In the genomic region with DNA sequence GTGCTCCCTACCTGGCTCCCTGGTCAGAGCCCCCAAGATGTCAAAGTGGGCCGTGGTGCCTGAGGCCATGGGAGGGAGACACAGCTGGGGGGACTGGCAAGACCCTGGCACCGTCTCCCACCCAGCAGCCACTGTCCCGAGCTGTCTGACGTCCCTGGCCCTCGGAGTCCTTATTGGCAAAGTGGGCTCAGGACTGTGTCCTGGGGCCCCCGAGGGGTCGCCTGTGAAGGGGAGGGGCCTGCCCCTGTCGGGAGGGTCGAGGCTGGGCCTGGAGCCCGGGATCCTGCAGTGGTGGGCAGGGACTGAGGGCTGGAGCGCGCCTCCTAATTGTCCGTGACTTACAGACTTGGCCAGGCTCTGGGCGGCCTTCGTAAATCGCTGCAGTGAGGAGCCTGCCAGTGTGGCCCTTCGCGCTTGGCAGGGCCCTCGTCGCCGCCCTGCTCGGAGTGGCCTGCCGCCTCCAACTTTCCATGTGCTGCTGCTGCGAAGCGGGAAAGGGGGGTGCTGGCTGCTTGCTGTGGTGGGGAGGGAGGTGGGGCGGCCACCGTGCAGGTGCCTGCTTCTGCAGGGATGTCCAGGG, we compare ENCODE assay signal across 14 cellular contexts. TPM values are rescaled to one million over a fixed set of nuclear protein-coding genes. Genes with fewer than 3 reads are reported as not detected.
DNase-seq lines count a peak whose midpoint lies in the region; ATAC-seq, FAIRE-seq and TF ChIP-seq lines count a peak whose summit lies in the region.
"Had no signal": no experiment of that assay in that cellular context is flagged by ENCODE, and none has a peak within 500 bp of the region (broad histone marks: within the 10 kb centered on the region; RNA-seq: fewer than 3 reads in every experiment).

No MANE protein-coding gene starts in this region.

- H3K9ac ChIP-seq in kidney (ENCODE audit: low read length in 2 of 2) (no peak overlapping the region), neuronal stem cell (ENCODE audit: low read depth, low read length, poor library complexity) (no peak overlapping the region)
- H3K9ac ChIP-seq: GM23248 had no signal

- peaks cover 0 to 31% (median 8%) of the 10 kb centered on the region in 4 donors for H3K4me1 Mint-ChIP-seq in CD4-positive, CD25-positive, alpha-beta regulatory T cell
- peaks cover 24% of the 10 kb centered on the region for H3K4me1 Mint-ChIP-seq in CD4-positive, alpha-beta T cell (ENCODE audit: low read depth)

- peaks cover 18% of the 10 kb centered on the region for H3K4me1 ChIP-seq in CD4-positive, CD25-positive, alpha-beta regulatory T cell (ENCODE audit: control insufficient read depth, insufficient read depth, low read length, poor library complexity, severe bottlenecking)
- H3K4me1 ChIP-seq in kidney (ENCODE audit: control insufficient read depth in 1 of 2, insufficient read depth in 1 of 2, low read depth in 1 of 2, low read length in 2 of 2) (peaks cover 12 to 13% of the 10 kb centered on the region in 2 donors), neuronal stem cell (ENCODE audit: control insufficient read depth in 2 of 2, insufficient read depth in 1 of 2, low read depth in 1 of 2, low read length in 2 of 2) (peaks cover 14 to 18% of the 10 kb centered on the region in 2 donors)

- no peak overlapping the region for H2BK120ac ChIP-seq in neuronal stem cell (ENCODE audit: low read depth, low read length)

- no peak overlapping the region for H4K8ac ChIP-seq in neuronal stem cell (ENCODE audit: low read depth, low read length)

- peak overlapping the region; percentile 83 for H2AK5ac ChIP-seq in neuronal stem cell (ENCODE audit: low read depth, low read length)

- no peaks in the 10 kb centered on the region for H3K27me3 Mint-ChIP-seq in CD4-positive, CD25-positive, alpha-beta regulatory T cell
- H3K27me3 Mint-ChIP-seq in CD4-positive, alpha-beta T cell: no peaks in the 10 kb centered on the region

- no peak overlapping the region for H3K4me3 ChIP-seq in CD4-positive, CD25-positive, alpha-beta regulatory T cell (ENCODE audit: low read depth, low read length)
- H3K4me3 ChIP-seq in kidney (ENCODE audit: low read length in 2 of 2) (no peak overlapping the region), neuronal stem cell (ENCODE audit: low read length in 2 of 2) (no peak overlapping the region)
- H3K4me3 ChIP-seq: A549, GM23248 had no signal

- no peak for TF ChIP-seq CTCF in CD4-positive, alpha-beta T cell (IDR thresholded peaks at IDR 0.05)
- no peak for TF ChIP-seq CTCF in kidney (IDR thresholded peaks at IDR 0.05; ENCODE audit: borderline replicate concordance, extremely low read depth, insufficient read depth)

- no peaks in the 10 kb centered on the region for H3K9me3 ChIP-seq in CD4-positive, CD25-positive, alpha-beta regulatory T cell (ENCODE audit: control insufficient read depth in 2 of 2, low read length in 2 of 2)
- no peaks in the 10 kb centered on the region for H3K9me3 ChIP-seq in CD4-positive, alpha-beta T cell (ENCODE audit: control insufficient read depth, low read length)
- no peaks in the 10 kb centered on the region for H3K9me3 ChIP-seq in kidney (ENCODE audit: control insufficient read depth in 1 of 2, low read length in 2 of 2)
- H3K9me3 ChIP-seq in neuronal stem cell (replicated peaks in 1 of 2; ENCODE audit: control insufficient read depth in 2 of 2, insufficient read depth in 1 of 2, low read depth in 1 of 2, low read length in 2 of 2): peaks cover 0 to 9% of the 10 kb centered on the region in 2 donors
- H3K9me3 ChIP-seq: A549, BE2C had no signal

- H4K91ac ChIP-seq in neuronal stem cell (ENCODE audit: low read depth, low read length, poor library complexity): no peak overlapping the region

- H3K23ac ChIP-seq in neuronal stem cell (ENCODE audit: low read depth, low read length, poor library complexity): no peak overlapping the region

- no peak overlapping the region for H3K4me2 ChIP-seq in neuronal stem cell (ENCODE audit: insufficient read depth, low read length, poor library complexity, severe bottlenecking)
- H3K4me2 ChIP-seq: A549 had no signal

- no peaks in the 10 kb centered on the region for H3K9me3 Mint-ChIP-seq in CD4-positive, CD25-positive, alpha-beta regulatory T cell
- H3K9me3 Mint-ChIP-seq in CD4-positive, alpha-beta T cell: no peaks in the 10 kb centered on the region

- H3K36me3 ChIP-seq in CD4-positive, CD25-positive, alpha-beta regulatory T cell (ENCODE audit: control insufficient read depth, insufficient read depth, low read length): no peaks in the 10 kb centered on the region
- H3K36me3 ChIP-seq in kidney (ENCODE audit: control insufficient read depth in 1 of 2, insufficient read depth in 2 of 2, low read length in 2 of 2): no peaks in the 10 kb centered on the region
- H3K36me3 ChIP-seq in neuronal stem cell (replicated peaks in 1 of 2; ENCODE audit: control insufficient read depth in 2 of 2, insufficient read depth in 2 of 2, low read length in 2 of 2): peaks cover 0 to 4% of the 10 kb centered on the region in 2 donors
- H3K36me3 ChIP-seq: BE2C had no signal

- no peak for FAIRE-seq in kidney (lab: Jason Lieb, UNC)
- FAIRE-seq: A549 had no signal

- H2BK5ac ChIP-seq in neuronal stem cell (ENCODE audit: low read length): no peak overlapping the region

- no peaks in the 10 kb centered on the region for H3K27me3 ChIP-seq in CD4-positive, CD25-positive, alpha-beta regulatory T cell (ENCODE audit: control insufficient read depth, insufficient read depth, low read length)
- no peaks in the 10 kb centered on the region for H3K27me3 ChIP-seq in CD4-positive, alpha-beta T cell (ENCODE audit: control insufficient read depth, insufficient read depth, low read length)
- peaks cover 0 to 22% (median 2%) of the 10 kb centered on the region in 3 experiments for H3K27me3 ChIP-seq in neuronal stem cell (ENCODE audit: control insufficient read depth in 3 of 3, insufficient read depth in 3 of 3, low read depth in 1 of 3, low read length in 3 of 3)
- H3K27me3 ChIP-seq: BE2C had no signal

- H3K79me1 ChIP-seq in neuronal stem cell (ENCODE audit: low read depth, low read length): peaks cover 9% of the 10 kb centered on the region

- H2AFZ ChIP-seq in neuronal stem cell (ENCODE audit: low read length): no peak overlapping the region
- H2AFZ ChIP-seq: GM23248 had no signal

- H3K4me3 Mint-ChIP-seq in CD4-positive, CD25-positive, alpha-beta regulatory T cell: no peak overlapping the region
- no peak overlapping the region for H3K4me3 Mint-ChIP-seq in CD4-positive, alpha-beta T cell

- WGBS in neuronal stem cell (ENCODE audit: extremely low coverage in 2 of 2, insufficient read length in 2 of 2, insufficient replicate concordance in 1 of 2), 2 donors: no CpG with 5 or more reads among the region's 27 CpGs

- intact Hi-C loops in CD4-positive, alpha-beta T cell (cut with DNase I, micrococcal nuclease): no loop called here
- intact Hi-C loops in kidney (cut with DNase I): no loop called here

- DNase-seq in CD4-positive, CD25-positive, alpha-beta regulatory T cell: no peak
- DNase-seq in CD4-positive, alpha-beta T cell: no peak
- DNase-seq in kidney: peak; percentile 66
- DNase-seq in neuronal stem cell (ENCODE audit: low spot score): no peak
- no peak for DNase-seq in NCI-H446 (lab: John Stamatoyannopoulos, UW)
- no peak for DNase-seq in DMS79 treated with DMSO at 0.1 percent for 48 hours (lab: John Stamatoyannopoulos, UW)
- DNase-seq: BE2C, GM23248, H7 had no signal

- ATAC-seq in CD4-positive, CD25-positive, alpha-beta regulatory T cell (ENCODE audit: low read depth in 2 of 2): no peak
- ATAC-seq in CD4-positive, alpha-beta T cell (ENCODE audit: poor library complexity): no peak
- ATAC-seq in esophagus mucosa: no peak
- ATAC-seq: A549 had no signal

- H3K18ac ChIP-seq in neuronal stem cell (ENCODE audit: low read length): peak overlapping the region; percentile 44

- CTCF ChIA-PET in CD4-positive, alpha-beta T cell (lab: Charles Lee): no interaction called here

- H3K14ac ChIP-seq in neuronal stem cell (ENCODE audit: low read length): no peak overlapping the region

- H3K27ac Mint-ChIP-seq in CD4-positive, CD25-positive, alpha-beta regulatory T cell: peak overlapping the region in 2 of 3 donors; percentile 71 to 93
- peak overlapping the region; percentile 90 for H3K27ac Mint-ChIP-seq in CD4-positive, alpha-beta T cell

- POLR2A ChIA-PET in CD4-positive, alpha-beta T cell (lab: Charles Lee): no interaction called here

- H3K27ac ChIP-seq in CD4-positive, CD25-positive, alpha-beta regulatory T cell (ENCODE audit: insufficient read depth, low read length, poor library complexity, severe bottlenecking): no peak overlapping the region
- no peak overlapping the region for H3K27ac ChIP-seq in CD4-positive, alpha-beta T cell (ENCODE audit: low read depth, low read length)
- H3K27ac ChIP-seq in kidney (ENCODE audit: low read depth in 2 of 2, low read length in 2 of 2): no peak overlapping the region
- H3K27ac ChIP-seq in neuronal stem cell (replicated peaks; ENCODE audit: low read length): no peak overlapping the region
- H3K27ac ChIP-seq: A549, C4-2B, GM23248 had no signal

- H3K4ac ChIP-seq in neuronal stem cell (ENCODE audit: low read length): no peak overlapping the region

- no peaks in the 10 kb centered on the region for H3K36me3 Mint-ChIP-seq in CD4-positive, CD25-positive, alpha-beta regulatory T cell
- no peaks in the 10 kb centered on the region for H3K36me3 Mint-ChIP-seq in CD4-positive, alpha-beta T cell (ENCODE audit: low read depth)

- peak overlapping the region; percentile 73 for H2BK12ac ChIP-seq in neuronal stem cell (ENCODE audit: low read length)

- peak overlapping the region; percentile 56 for H2BK15ac ChIP-seq in neuronal stem cell (ENCODE audit: low read length)

RNA-seq across cellular contexts. Expression of a gene that starts 13.7 kb away (rescaled TPM):
- not detected for total RNA-seq in CD4-positive, CD25-positive, alpha-beta regulatory T cell
- polyA plus RNA-seq in CD4-positive, CD25-positive, alpha-beta regulatory T cell: not detected
- not detected for total RNA-seq in CD4-positive, alpha-beta T cell
- not detected for total RNA-seq in kidney
- not detected for polyA plus RNA-seq in kidney (ENCODE audit: insufficient read depth, low read depth, low replicate concordance)
- not detected for polyA plus RNA-seq in neuronal stem cell (2013, experiment 1 of 2)
- not detected for polyA plus RNA-seq in neuronal stem cell (2013, experiment 2 of 2)
- not detected for total RNA-seq in esophagus mucosa
- total RNA-seq: Daoy, GM23248, H7 had no signal
- polyA plus RNA-seq: A549, AG04450, GM23248 had no signal

RNA-seq across cellular contexts. Expression of a gene that starts 23.5 kb away (rescaled TPM):
- total RNA-seq in CD4-positive, CD25-positive, alpha-beta regulatory T cell: not detected
- polyA plus RNA-seq in CD4-positive, CD25-positive, alpha-beta regulatory T cell: not detected
- 1 to 10 TPM; 1.2 to 1.3 TPM for total RNA-seq in CD4-positive, alpha-beta T cell
- total RNA-seq in kidney: 32.1 TPM
- polyA plus RNA-seq in kidney (ENCODE audit: insufficient read depth, low read depth, low replicate concordance): 20.0 TPM
- 0.17 TPM for polyA plus RNA-seq in neuronal stem cell (2013, experiment 1 of 2)
- 0.15 TPM for polyA plus RNA-seq in neuronal stem cell (2013, experiment 2 of 2)
- total RNA-seq in esophagus mucosa: 0.88 TPM
- total RNA-seq: Daoy had no signal
- polyA plus RNA-seq: A549, AG04450, GM23248 had no signal

RNA-seq across cellular contexts. Expression of a gene that starts 32.1 kb away (rescaled TPM):
- total RNA-seq in CD4-positive, CD25-positive, alpha-beta regulatory T cell: 1.8 TPM
- polyA plus RNA-seq in CD4-positive, CD25-positive, alpha-beta regulatory T cell: 1 to 10 TPM in 3 of 4 donors, under 1 TPM in 1; 0.63 to 2.2 (median 1.6) TPM
- 1 to 10 TPM; 1.8 to 3.2 TPM for total RNA-seq in CD4-positive, alpha-beta T cell
- total RNA-seq in kidney (5.8 TPM), esophagus mucosa (0.80 TPM)
- polyA plus RNA-seq in kidney (ENCODE audit: insufficient read depth, low read depth, low replicate concordance): 2.5 TPM
- 3.7 TPM for polyA plus RNA-seq in neuronal stem cell (2013, experiment 1 of 2)
- 3.8 TPM for polyA plus RNA-seq in neuronal stem cell (2013, experiment 2 of 2)

RNA-seq across cellular contexts. Expression of a gene that starts 51.2 kb away (rescaled TPM):
- 1.8 TPM for total RNA-seq in CD4-positive, CD25-positive, alpha-beta regulatory T cell
- polyA plus RNA-seq in CD4-positive, CD25-positive, alpha-beta regulatory T cell: 1 to 10 TPM; 1.2 to 3.0 (median 1.7) TPM
- 1 to 10 TPM; 3.7 to 3.8 TPM for total RNA-seq in CD4-positive, alpha-beta T cell
- 37.3 TPM for total RNA-seq in kidney
- polyA plus RNA-seq in kidney (ENCODE audit: insufficient read depth, low read depth, low replicate concordance): 37.8 TPM
- 18.8 TPM for polyA plus RNA-seq in neuronal stem cell (2013, experiment 1 of 2)
- polyA plus RNA-seq in neuronal stem cell (2013, experiment 2 of 2): 19.4 TPM
- 7.4 TPM for total RNA-seq in esophagus mucosa

Comparison
In these comparisons a context has a peak if more than half of its experiments do, and no peak if none do; other contexts are left out.
1. RNA of a gene that starts 23.5 kb away (total RNA-seq): 32.1 TPM in kidney (single experiment); 1.2 to 1.3 TPM in CD4-positive, alpha-beta T cell, 0.88 TPM in esophagus mucosa (single experiment) and not detected in CD4-positive, CD25-positive, alpha-beta regulatory T cell (single experiment); every median in the first group is over 10 times any median in the second.